1 cellular context compared by ENCODE assay signal in the genomic region with DNA sequence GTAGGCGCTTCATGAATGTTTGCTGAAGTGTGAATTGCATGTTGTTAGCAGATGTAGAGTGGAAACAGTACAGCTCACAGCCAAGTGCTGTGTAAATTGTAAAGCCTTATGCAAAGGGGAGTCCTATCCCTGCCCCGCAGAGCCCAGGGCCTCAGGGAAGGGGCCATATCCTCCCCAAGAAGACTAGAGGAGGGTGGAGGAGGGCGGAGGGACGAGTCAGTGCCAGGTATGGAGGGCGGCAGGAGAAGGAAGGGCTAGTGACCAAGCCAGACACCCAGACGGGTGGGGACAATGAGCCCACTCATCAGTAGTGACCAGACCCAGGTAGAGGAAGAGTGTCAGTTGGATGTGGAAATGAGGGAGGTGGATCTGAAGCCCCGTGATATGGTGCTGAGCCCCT.
TF ChIP-seq lines count a peak whose summit lies in the region.

No MANE protein-coding gene starts in this region.

TF ChIP-seq in SK-N-SH, 30 proteins besides CTCF, POLR2A, EP300 and RAD21 (continued from another document):
- TF ChIP-seq, protein P1, sequence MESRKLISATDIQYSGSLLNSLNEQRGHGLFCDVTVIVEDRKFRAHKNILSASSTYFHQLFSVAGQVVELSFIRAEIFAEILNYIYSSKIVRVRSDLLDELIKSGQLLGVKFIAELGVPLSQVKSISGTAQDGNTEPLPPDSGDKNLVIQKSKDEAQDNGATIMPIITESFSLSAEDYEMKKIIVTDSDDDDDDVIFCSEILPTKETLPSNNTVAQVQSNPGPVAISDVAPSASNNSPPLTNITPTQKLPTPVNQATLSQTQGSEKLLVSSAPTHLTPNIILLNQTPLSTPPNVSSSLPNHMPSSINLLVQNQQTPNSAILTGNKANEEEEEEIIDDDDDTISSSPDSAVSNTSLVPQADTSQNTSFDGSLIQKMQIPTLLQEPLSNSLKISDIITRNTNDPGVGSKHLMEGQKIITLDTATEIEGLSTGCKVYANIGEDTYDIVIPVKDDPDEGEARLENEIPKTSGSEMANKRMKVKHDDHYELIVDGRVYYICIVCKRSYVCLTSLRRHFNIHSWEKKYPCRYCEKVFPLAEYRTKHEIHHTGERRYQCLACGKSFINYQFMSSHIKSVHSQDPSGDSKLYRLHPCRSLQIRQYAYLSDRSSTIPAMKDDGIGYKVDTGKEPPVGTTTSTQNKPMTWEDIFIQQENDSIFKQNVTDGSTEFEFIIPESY (IDR thresholded peaks at IDR 0.05; ENCODE audit: borderline replicate concordance, low read depth), result no peak
- TF ChIP-seq FOXJ3 (CRISPR knock-in tag; IDR thresholded peaks at IDR 0.05) (no peak), NFIC (IDR thresholded peaks at IDR 0.05; ENCODE audit: borderline replicate concordance) (no peak), FOXM1 (IDR thresholded peaks at IDR 0.05; ENCODE audit: low read depth) (no peak), YY1 (IDR thresholded peaks at IDR 0.05; ENCODE audit: low read depth) (no peak), TEAD4 (IDR thresholded peaks at IDR 0.05; ENCODE audit: borderline replicate concordance, insufficient read depth) (no peak), FOSL2 (IDR thresholded peaks at IDR 0.05; ENCODE audit: borderline replicate concordance, low read depth) (no peak), EZH2phosphoT487 (IDR thresholded peaks at IDR 0.05; ENCODE audit: borderline replicate concordance, low read depth) (no peak)
